Comparison of ENCODE assay signal across 10 cellular contexts in the genomic region with DNA sequence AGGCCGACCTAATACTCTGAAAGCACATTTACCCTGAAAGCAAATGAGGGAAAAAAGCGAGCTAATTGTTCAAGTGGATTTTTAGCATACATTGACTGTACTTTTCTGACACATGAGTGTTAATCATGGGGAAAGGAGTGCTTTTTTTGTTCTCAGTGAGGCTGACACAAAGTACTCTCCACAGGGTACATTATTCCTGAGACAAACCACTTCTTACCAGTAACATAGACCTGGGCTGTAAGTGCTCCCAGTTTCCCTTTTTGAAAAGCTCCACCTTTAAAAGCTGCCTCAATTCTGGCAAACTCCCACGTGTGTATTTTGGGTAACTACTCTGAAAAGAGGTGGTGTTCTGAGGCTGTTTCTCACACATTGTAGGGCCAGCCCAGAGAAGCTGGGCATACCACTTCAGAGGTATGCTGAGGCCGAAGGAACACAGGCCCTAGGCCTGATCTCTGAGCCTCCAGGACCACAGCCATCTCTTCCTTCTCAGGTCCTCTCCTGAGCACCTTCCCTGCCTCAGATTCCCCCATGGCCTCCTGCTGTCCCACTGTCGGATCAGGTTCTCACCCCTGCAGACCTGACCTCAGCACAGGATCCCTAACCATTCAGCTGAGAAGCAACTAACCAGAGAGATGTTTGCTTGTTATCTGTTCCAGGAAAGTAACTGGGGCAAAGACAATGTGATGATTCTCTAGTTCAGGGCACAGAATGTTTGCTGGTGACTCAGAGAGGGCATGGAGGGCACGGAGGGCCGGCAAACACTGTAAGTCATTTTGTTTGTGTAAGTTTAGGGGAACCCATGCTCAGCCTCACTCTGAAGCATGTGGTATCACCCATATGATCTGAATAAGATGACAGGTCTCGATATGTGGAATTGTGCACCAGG. TPM values are rescaled to one million over a fixed set of nuclear protein-coding genes. Genes with fewer than 3 reads are reported as not detected.
DNase-seq lines count a peak whose midpoint lies in the region; ATAC-seq, FAIRE-seq and TF ChIP-seq lines count a peak whose summit lies in the region.
"Not testable (repeated sequence)": the region's sequence is repeated elsewhere in the genome, so short reads cannot be mapped to it uniquely, and the experiment has no call there.
"Had no signal": no experiment of that assay in that cellular context is flagged by ENCODE, and none has a peak within 500 bp of the region (broad histone marks: within the 10 kb centered on the region; RNA-seq: fewer than 3 reads in every experiment).

No MANE protein-coding gene starts in this region.

- DNase-seq in CD4-positive, CD25-positive, alpha-beta regulatory T cell; bronchial epithelial cell (ENCODE audit: low read depth); fibroblast of lung (ENCODE audit: low read depth in 2 of 2); right atrium auricular region (ENCODE audit: low spot score); right lobe of liver; sigmoid colon: not testable (repeated sequence)
- DNase-seq in M059J (ENCODE audit: low read depth) = peak; percentile 20
- DNase-seq in upper lobe of left lung = peak in 1 of 2 donors; percentile 48

- peaks cover 33% of the 10 kb centered on the region for H3K36me3 Mint-ChIP-seq in CD4-positive, CD25-positive, alpha-beta regulatory T cell

- H3K79me2 ChIP-seq in fibroblast of lung (ENCODE audit: control insufficient read depth, insufficient read depth, low read length) = not testable (repeated sequence)

- not testable (repeated sequence) for H3K27ac ChIP-seq in CD4-positive, CD25-positive, alpha-beta regulatory T cell (ENCODE audit: insufficient read depth, low read length, poor library complexity, severe bottlenecking); fibroblast of lung (ENCODE audit: insufficient read depth, low read length)
- H3K27ac ChIP-seq in right atrium auricular region = peak overlapping the region; percentile 70
- peak overlapping the region; percentile 54 to 78 (median 73) for H3K27ac ChIP-seq in right lobe of liver
- peak overlapping the region in 3 of 4 donors; percentile 0 to 12 (median 10) for H3K27ac ChIP-seq in sigmoid colon
- H3K27ac ChIP-seq in upper lobe of left lung = peak overlapping the region; percentile 76 to 87 (median 82)

- WGBS in right lobe of liver (ENCODE audit: insufficient coverage, low coverage, low lambda C conversion rate, missing lambda C conversion rate) = 63% methylated on average over 6 of the region's 8 CpGs
- WGBS in sigmoid colon, 2 donors = 85 to 86% methylated on average over 8 of the region's 8 CpGs
- WGBS in upper lobe of left lung, 2 donors = 48 to 62% methylated on average over 2 to 8 of the region's 8 CpGs

- not testable (repeated sequence) for H3K9ac ChIP-seq in fibroblast of lung (ENCODE audit: insufficient read depth, low read length)

- H3K4me3 ChIP-seq in CD4-positive, CD25-positive, alpha-beta regulatory T cell (ENCODE audit: low read depth, low read length); bronchial epithelial cell (ENCODE audit: low read depth, low read length); fibroblast of lung (replicated peaks in 1 of 4; ENCODE audit: control extremely low read depth in 1 of 4, insufficient read depth in 1 of 4, low read depth in 3 of 4, low read length in 4 of 4); right atrium auricular region; right lobe of liver; sigmoid colon; upper lobe of left lung: not testable (repeated sequence)

- not testable (repeated sequence) for H3K9me3 ChIP-seq in CD4-positive, CD25-positive, alpha-beta regulatory T cell (ENCODE audit: control insufficient read depth in 2 of 2, low read length in 2 of 2); fibroblast of lung (ENCODE audit: control insufficient read depth, insufficient read depth, low read depth, low read length); right atrium auricular region; right lobe of liver; sigmoid colon; upper lobe of left lung

- peak overlapping the region in 2 of 3 donors; percentile 8 to 62 for H3K27ac Mint-ChIP-seq in CD4-positive, CD25-positive, alpha-beta regulatory T cell

- TF ChIP-seq EP300 in sigmoid colon (IDR thresholded peaks at IDR 0.05); upper lobe of left lung (IDR thresholded peaks at IDR 0.05): not testable (repeated sequence)

- TF ChIP-seq CTCF in bronchial epithelial cell (IDR thresholded peaks at IDR 0.05; ENCODE audit: insufficient read depth, low read length, severe bottlenecking); fibroblast of lung (conservative IDR thresholded peaks at IDR 0.05 in 1 of 2, IDR thresholded peaks at IDR 0.05 in 1 of 2; ENCODE audit: low read depth in 1 of 2, low read length in 2 of 2); right atrium auricular region (IDR thresholded peaks at IDR 0.05); right lobe of liver (IDR thresholded peaks at IDR 0.05); sigmoid colon (IDR thresholded peaks at IDR 0.05); upper lobe of left lung (IDR thresholded peaks at IDR 0.05): not testable (repeated sequence)

- not testable (repeated sequence) for TF ChIP-seq POLR2A in right lobe of liver (IDR thresholded peaks at IDR 0.05); sigmoid colon (IDR thresholded peaks at IDR 0.05); upper lobe of left lung (IDR thresholded peaks at IDR 0.05)

- peak; percentile 92 for FAIRE-seq in bronchial epithelial cell (lab: Jason Lieb, UNC)

- ATAC-seq in CD4-positive, CD25-positive, alpha-beta regulatory T cell (ENCODE audit: low read depth in 2 of 2); upper lobe of left lung (ENCODE audit: low FRiP score in 2 of 2): not testable (repeated sequence)
- ATAC-seq in right lobe of liver = peak; percentile 47 to 78 (median 73)

- intact Hi-C loops in right lobe of liver (cut with DNase I) = loop anchor here in 1 of 2 donors (10.0 kb wide), 1 partner anchor 326 kb away; no protein-coding TSS in a partner anchor
- intact Hi-C loops in sigmoid colon (cut with DNase I) = not testable (repeated sequence)

- H3K4me1 Mint-ChIP-seq in CD4-positive, CD25-positive, alpha-beta regulatory T cell = not testable (repeated sequence)

- H3K27me3 Mint-ChIP-seq in CD4-positive, CD25-positive, alpha-beta regulatory T cell = not testable (repeated sequence)

- not testable (repeated sequence) for H2AFZ ChIP-seq in fibroblast of lung (ENCODE audit: low read length)

- H3K4me2 ChIP-seq in fibroblast of lung (ENCODE audit: extremely low read depth, insufficient read depth, low read length) = peak overlapping the region; percentile 4

- not testable (repeated sequence) for H3K4me1 ChIP-seq in CD4-positive, CD25-positive, alpha-beta regulatory T cell (ENCODE audit: control insufficient read depth, insufficient read depth, low read length, poor library complexity, severe bottlenecking)
- H3K4me1 ChIP-seq in fibroblast of lung (ENCODE audit: control insufficient read depth, extremely low read depth, insufficient read depth, low read length) = peaks cover 14% of the 10 kb centered on the region
- H3K4me1 ChIP-seq in right atrium auricular region = peaks cover 0 to 83% of the 10 kb centered on the region in 2 donors
- peaks cover 0 to 27% (median 10%) of the 10 kb centered on the region in 4 donors for H3K4me1 ChIP-seq in right lobe of liver
- H3K4me1 ChIP-seq in sigmoid colon = peaks cover 0 to 12% (median 4%) of the 10 kb centered on the region in 4 donors
- H3K4me1 ChIP-seq in upper lobe of left lung = peaks cover 29 to 48% (median 41%) of the 10 kb centered on the region in 4 donors

- not testable (repeated sequence) for H3K27me3 ChIP-seq in CD4-positive, CD25-positive, alpha-beta regulatory T cell (ENCODE audit: control insufficient read depth, insufficient read depth, low read length); bronchial epithelial cell (ENCODE audit: control insufficient read depth, insufficient read depth, low read length); fibroblast of lung (ENCODE audit: control insufficient read depth, insufficient read depth, low read length); right atrium auricular region; right lobe of liver; sigmoid colon; upper lobe of left lung

- H3K4me3 Mint-ChIP-seq in CD4-positive, CD25-positive, alpha-beta regulatory T cell = not testable (repeated sequence)

- not testable (repeated sequence) for H3K36me3 ChIP-seq in CD4-positive, CD25-positive, alpha-beta regulatory T cell (ENCODE audit: control insufficient read depth, insufficient read depth, low read length); bronchial epithelial cell (ENCODE audit: control insufficient read depth, insufficient read depth, low read length); fibroblast of lung (ENCODE audit: control insufficient read depth, insufficient read depth, low read length); right atrium auricular region; right lobe of liver
- peaks cover 4 to 50% (median 6%) of the 10 kb centered on the region in 4 donors for H3K36me3 ChIP-seq in sigmoid colon
- H3K36me3 ChIP-seq in upper lobe of left lung = peaks cover 0 to 23% (median 12%) of the 10 kb centered on the region in 4 donors

- H4K20me1 ChIP-seq in fibroblast of lung (ENCODE audit: control insufficient read depth, extremely low read depth, insufficient read depth, low read length) = not testable (repeated sequence)

- not testable (repeated sequence) for H3K9me3 Mint-ChIP-seq in CD4-positive, CD25-positive, alpha-beta regulatory T cell

RNA-seq across cellular contexts. Expression of gene RHO, which starts 29.6 kb away (rescaled TPM):
- not detected for total RNA-seq in CD4-positive, CD25-positive, alpha-beta regulatory T cell
- polyA plus RNA-seq in CD4-positive, CD25-positive, alpha-beta regulatory T cell = not detected
- total RNA-seq in M059J (2014; rRNA removed; shearing (Covaris generic)) = 0.05 TPM in 1 of 2 replicates, not detected in the other
- total RNA-seq in bronchial epithelial cell = not detected in 2 replicates
- total RNA-seq in fibroblast of lung = not detected in 2 replicates
- not detected in 2 replicates for polyA plus RNA-seq in fibroblast of lung
- not detected in 2 replicates for polyA plus RNA-seq in fibroblast of lung (2012)
- polyA minus RNA-seq in fibroblast of lung (ENCODE audit: low replicate concordance) = not detected in 2 replicates
- total RNA-seq in right atrium auricular region = not detected
- not detected for total RNA-seq in right lobe of liver
- not detected for total RNA-seq in sigmoid colon
- not detected for polyA plus RNA-seq in sigmoid colon
- total RNA-seq in upper lobe of left lung = not detected
- total RNA-seq: A172, HT1080 had no signal

RNA-seq across cellular contexts. Expression of gene H1-8, which starts 44.1 kb away (rescaled TPM):
- not detected for total RNA-seq in CD4-positive, CD25-positive, alpha-beta regulatory T cell
- not detected for polyA plus RNA-seq in CD4-positive, CD25-positive, alpha-beta regulatory T cell
- total RNA-seq in M059J (2014; rRNA removed; shearing (Covaris generic)) = not detected in 2 replicates
- total RNA-seq in bronchial epithelial cell = not detected in 2 replicates
- total RNA-seq in fibroblast of lung = not detected in 2 replicates
- not detected in 2 replicates for polyA plus RNA-seq in fibroblast of lung
- not detected in 2 replicates for polyA plus RNA-seq in fibroblast of lung (2012)
- polyA minus RNA-seq in fibroblast of lung (ENCODE audit: low replicate concordance) = not detected in 2 replicates
- not detected for total RNA-seq in right atrium auricular region
- total RNA-seq in right lobe of liver = not detected
- total RNA-seq in sigmoid colon = not detected
- not detected for polyA plus RNA-seq in sigmoid colon
- not detected for total RNA-seq in upper lobe of left lung
- total RNA-seq: A172, HT1080 had no signal

RNA-seq across cellular contexts. Expression of gene IFT122, which starts 58.8 kb away (rescaled TPM):
- 19.3 TPM for total RNA-seq in CD4-positive, CD25-positive, alpha-beta regulatory T cell
- polyA plus RNA-seq in CD4-positive, CD25-positive, alpha-beta regulatory T cell = 1 to 10 TPM; 2.5 to 5.3 (median 3.8) TPM
- total RNA-seq in M059J (2014; rRNA removed; shearing (Covaris generic)) = 8.5 and 14.7 TPM in 2 replicates
- total RNA-seq in bronchial epithelial cell = 5.9 and 10.0 TPM in 2 replicates
- total RNA-seq in fibroblast of lung = 16.9 and 27.2 TPM in 2 replicates
- 13.2 and 17.9 TPM in 2 replicates for polyA plus RNA-seq in fibroblast of lung
- 12.6 and 16.2 TPM in 2 replicates for polyA plus RNA-seq in fibroblast of lung (2012)
- 82.2 and 84.8 TPM in 2 replicates for polyA minus RNA-seq in fibroblast of lung (ENCODE audit: low replicate concordance)
- 10 to 100 TPM; 18.5 to 36.9 TPM for total RNA-seq in right atrium auricular region
- 10 to 100 TPM in 4 of 6 experiments, 1 to 10 TPM in 2; 7.1 to 16.8 (median 11.5) TPM for total RNA-seq in right lobe of liver
- total RNA-seq in sigmoid colon = 10 to 100 TPM; 15.8 to 21.4 (median 17.8) TPM
- 10 to 100 TPM in 2 of 3 donors, 1 to 10 TPM in 1; 4.2 to 15.6 (median 13.6) TPM for polyA plus RNA-seq in sigmoid colon
- total RNA-seq in upper lobe of left lung = 100 to 1,000 TPM in 1 of 6 donors, 10 to 100 TPM in 5; 23.7 to 126 (median 29.1) TPM

RNA-seq across cellular contexts. Expression of gene MBD4, which starts 59.1 kb away (rescaled TPM):
- 44.6 TPM for total RNA-seq in CD4-positive, CD25-positive, alpha-beta regulatory T cell
- 10 to 100 TPM; 37.0 to 46.7 (median 42.3) TPM for polyA plus RNA-seq in CD4-positive, CD25-positive, alpha-beta regulatory T cell
- 43.2 and 48.2 TPM in 2 replicates for total RNA-seq in M059J (2014; rRNA removed; shearing (Covaris generic))
- 11.3 and 24.5 TPM in 2 replicates for total RNA-seq in bronchial epithelial cell
- total RNA-seq in fibroblast of lung = 35.2 and 35.5 TPM in 2 replicates
- 24.6 and 27.4 TPM in 2 replicates for polyA plus RNA-seq in fibroblast of lung
- 16.2 and 16.7 TPM in 2 replicates for polyA plus RNA-seq in fibroblast of lung (2012)
- 1.2 and 4.8 TPM in 2 replicates for polyA minus RNA-seq in fibroblast of lung (ENCODE audit: low replicate concordance)
- 10 to 100 TPM; 17.8 to 26.4 TPM for total RNA-seq in right atrium auricular region
- total RNA-seq in right lobe of liver = 10 to 100 TPM; 16.9 to 26.1 (median 25.3) TPM
- 10 to 100 TPM; 13.3 to 18.4 (median 16.6) TPM for total RNA-seq in sigmoid colon
- polyA plus RNA-seq in sigmoid colon = 10 to 100 TPM; 11.8 to 21.6 (median 15.0) TPM
- 10 to 100 TPM; 22.3 to 43.2 (median 34.6) TPM for total RNA-seq in upper lobe of left lung
